Comparison of ENCODE assay signal across 26 cellular contexts in genomic region chr3:133381346-133382109, GRCh38. TPM values are rescaled to one million over a fixed set of nuclear protein-coding genes. Genes with fewer than 3 reads are reported as not detected.
"Had no signal": no experiment of that assay in that cellular context is flagged by ENCODE, and none has a peak within 500 bp of the region (broad histone marks: within the 10 kb centered on the region; RNA-seq: fewer than 3 reads in every experiment).

No MANE protein-coding gene starts in this region.

- H3K9me3 ChIP-seq: left ventricle myocardium inferior, sigmoid colon, thoracic aorta, vagina had no signal

- H3K4me1 ChIP-seq: vagina had no signal

- H3K27me3 ChIP-seq: sigmoid colon, vagina had no signal

- ATAC-seq: activated T-cell treated with anti-CD3 and anti-CD28 coated beads, Interleukin-2, amount 50 U/mL, for 72 hours; stimulated activated naive B cell treated with anti-CD40 and anti-IgM and Interleukin-4, amounts not matched to agents 10 μg/mL and 1 μg/mL and 100 μg/mL, for 72 hours had no signal

- DNase-seq: activated CD4-positive, alpha-beta memory T cell treated with anti-CD3 and anti-CD28 coated beads for 36 hours; activated CD4-positive, alpha-beta T cell treated with anti-CD3 and anti-CD28 coated beads for 48 hours; activated effector memory CD4-positive, alpha-beta T cell treated with Interleukin-2 at 50 U/mL for 16 hours; activated naive CD4-positive, alpha-beta T cell treated with anti-CD3 and anti-CD28 coated beads for 36 hours; activated naive CD8-positive, alpha-beta T cell treated with anti-CD3 and anti-CD28 coated beads, Interleukin-2, amount 10 ng/mL, durations not matched to agents 7 days and 5 days; activated T-cell treated with anti-CD3 and anti-CD28 coated beads, Interleukin-2, amount 50 U/mL, for 72 hours; amniotic stem cell; cerebellar nuclear complex; cortex of kidney; foreskin fibroblast; kidney glomerular epithelial cell; left ventricle myocardium inferior; mammary epithelial cell; nephron progenitor cell; occipital lobe; sigmoid colon; stimulated activated CD4-positive, alpha-beta T cell treated with anti-CD3 and anti-CD28 coated beads, Interleukin-2, amount 100 ng/mL, for 48 hours; stimulated activated CD8-positive, alpha-beta memory T cell treated with anti-CD3 and anti-CD28 coated beads, Interleukin-4, amount 100 ng/mL, for 48 hours; stimulated activated naive B cell treated with anti-CD40 and anti-IgM and Interleukin-4, amounts not matched to agents 10 μg/mL and 1 μg/mL and 100 μg/mL, for 72 hours had no signal

- H3K27ac ChIP-seq: left ventricle myocardium inferior, sigmoid colon, thoracic aorta, vagina had no signal

- H3K4me3 ChIP-seq: left ventricle myocardium inferior, sigmoid colon, thoracic aorta, vagina had no signal

- H3K36me3 ChIP-seq: left ventricle myocardium inferior, sigmoid colon, thoracic aorta, vagina had no signal

RNA-seq across cellular contexts. Expression of gene BFSP2, which starts 18.3 kb away (rescaled TPM):
- total RNA-seq: activated CD4-positive, alpha-beta memory T cell treated with anti-CD3 and anti-CD28 coated beads for 36 hours; activated naive CD4-positive, alpha-beta T cell treated with anti-CD3 and anti-CD28 coated beads for 36 hours; activated naive CD8-positive, alpha-beta T cell treated with anti-CD3 and anti-CD28 coated beads, Interleukin-2, amount 10 ng/mL, durations not matched to agents 7 days and 5 days; activated T-cell treated with anti-CD3 and anti-CD28 coated beads, Interleukin-2, amount 50 U/mL, for 72 hours; epithelial cell of proximal tubule; fibroblast of lung; glomerular endothelial cell; left ventricle myocardium inferior; mammary epithelial cell; posterior vena cava; renal cortical epithelial cell; sigmoid colon; thoracic aorta; vagina had no signal
- polyA plus RNA-seq: fibroblast of lung, mammary epithelial cell had no signal
